Comparison of ENCODE assay signal across 1 cellular context in the genomic region with DNA sequence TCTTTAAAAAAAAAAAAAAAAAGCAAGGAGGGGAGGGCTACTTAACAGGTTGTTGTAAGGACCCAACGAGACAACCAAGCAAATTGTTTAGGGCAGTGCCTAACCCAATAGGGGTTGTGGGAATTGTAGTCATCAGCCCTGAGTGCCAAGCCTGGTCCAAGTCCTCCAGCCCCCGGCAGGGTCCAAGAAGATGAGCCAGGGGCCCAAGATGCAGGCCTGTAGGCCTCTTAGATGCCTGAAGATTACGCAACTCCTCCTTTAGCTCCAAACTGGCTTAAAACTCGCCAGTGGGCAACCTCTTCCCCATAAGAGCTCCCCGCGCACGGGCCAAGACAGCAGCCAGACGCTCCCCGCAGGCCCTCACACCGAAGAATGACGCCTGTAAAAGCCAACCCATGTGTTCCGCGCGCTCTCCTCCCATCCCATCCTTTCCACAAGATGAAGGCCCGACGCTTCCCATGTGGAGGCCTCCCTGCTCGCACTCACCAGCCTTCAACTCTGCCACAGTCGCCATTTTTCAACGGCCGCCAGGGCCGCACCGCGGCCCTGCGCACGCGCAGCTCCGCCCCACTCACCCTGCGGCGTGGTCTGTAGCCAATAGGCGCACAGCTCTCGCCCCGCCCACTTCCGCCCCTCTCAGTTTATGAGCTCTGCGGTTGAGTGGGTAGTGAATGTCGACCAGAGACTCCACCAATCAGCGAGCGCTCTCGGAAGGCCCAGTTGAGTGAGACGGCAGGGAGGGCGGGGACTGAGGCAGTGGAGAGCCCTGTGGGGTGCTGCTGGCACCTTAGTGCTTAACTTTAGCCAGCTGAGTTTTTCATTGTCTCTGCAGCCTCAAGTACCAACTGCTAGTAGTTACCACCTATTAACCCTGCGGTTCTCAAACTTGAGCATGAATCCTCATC.
TF ChIP-seq lines count a peak whose summit lies in the region.

TSS of gene CEP20 (minus strand) at position 532 of the 905 bp plus-strand sequence. CDS start at position 514, 18 bp downstream.

TF ChIP-seq in K562, 482 proteins besides CTCF, POLR2A, EP300 and RAD21 (continued from another document and continues in another):
- no peak for TF ChIP-seq DMBX1 (CRISPR knock-in tag; IDR thresholded peaks at IDR 0.05; ENCODE audit: borderline replicate concordance)
- TF ChIP-seq LEF1 (IDR thresholded peaks at IDR 0.05), result no peak
- TF ChIP-seq DIDO1 (tag; IDR thresholded peaks at IDR 0.05; ENCODE audit: low read depth), result no peak
- TF ChIP-seq RBM34 (IDR thresholded peaks at IDR 0.05; ENCODE audit: borderline replicate concordance, insufficient read depth, low read length), result no peak
- TF ChIP-seq, protein P1, sequence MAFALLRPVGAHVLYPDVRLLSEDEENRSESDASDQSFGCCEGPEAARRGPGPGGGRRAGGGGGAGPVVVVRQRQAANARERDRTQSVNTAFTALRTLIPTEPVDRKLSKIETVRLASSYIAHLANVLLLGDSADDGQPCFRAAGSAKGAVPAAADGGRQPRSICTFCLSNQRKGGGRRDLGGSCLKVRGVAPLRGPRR (CRISPR knock-in tag; IDR thresholded peaks at IDR 0.05), result no peak
- TF ChIP-seq PTTG1 (tag; IDR thresholded peaks at IDR 0.05; ENCODE audit: low read depth), result no peak
- no peak for TF ChIP-seq ZFP1 (CRISPR knock-in tag; IDR thresholded peaks at IDR 0.05)
- no peak for TF ChIP-seq PCBP1 (IDR thresholded peaks at IDR 0.05; ENCODE audit: low read depth, low read length, poor library complexity, severe bottlenecking)
- TF ChIP-seq ZNF551 (CRISPR knock-in tag; IDR thresholded peaks at IDR 0.05), result no peak
- TF ChIP-seq ZSCAN32 (CRISPR knock-in tag; IDR thresholded peaks at IDR 0.05), result no peak
- TF ChIP-seq, protein P2, sequence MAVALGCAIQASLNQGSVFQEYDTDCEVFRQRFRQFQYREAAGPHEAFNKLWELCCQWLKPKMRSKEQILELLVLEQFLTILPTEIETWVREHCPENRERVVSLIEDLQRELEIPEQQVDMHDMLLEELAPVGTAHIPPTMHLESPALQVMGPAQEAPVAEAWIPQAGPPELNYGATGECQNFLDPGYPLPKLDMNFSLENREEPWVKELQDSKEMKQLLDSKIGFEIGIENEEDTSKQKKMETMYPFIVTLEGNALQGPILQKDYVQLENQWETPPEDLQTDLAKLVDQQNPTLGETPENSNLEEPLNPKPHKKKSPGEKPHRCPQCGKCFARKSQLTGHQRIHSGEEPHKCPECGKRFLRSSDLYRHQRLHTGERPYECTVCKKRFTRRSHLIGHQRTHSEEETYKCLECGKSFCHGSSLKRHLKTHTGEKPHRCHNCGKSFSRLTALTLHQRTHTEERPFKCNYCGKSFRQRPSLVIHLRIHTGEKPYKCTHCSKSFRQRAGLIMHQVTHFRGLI (CRISPR knock-in tag; IDR thresholded peaks at IDR 0.05), result no peak
- TF ChIP-seq, protein P3, sequence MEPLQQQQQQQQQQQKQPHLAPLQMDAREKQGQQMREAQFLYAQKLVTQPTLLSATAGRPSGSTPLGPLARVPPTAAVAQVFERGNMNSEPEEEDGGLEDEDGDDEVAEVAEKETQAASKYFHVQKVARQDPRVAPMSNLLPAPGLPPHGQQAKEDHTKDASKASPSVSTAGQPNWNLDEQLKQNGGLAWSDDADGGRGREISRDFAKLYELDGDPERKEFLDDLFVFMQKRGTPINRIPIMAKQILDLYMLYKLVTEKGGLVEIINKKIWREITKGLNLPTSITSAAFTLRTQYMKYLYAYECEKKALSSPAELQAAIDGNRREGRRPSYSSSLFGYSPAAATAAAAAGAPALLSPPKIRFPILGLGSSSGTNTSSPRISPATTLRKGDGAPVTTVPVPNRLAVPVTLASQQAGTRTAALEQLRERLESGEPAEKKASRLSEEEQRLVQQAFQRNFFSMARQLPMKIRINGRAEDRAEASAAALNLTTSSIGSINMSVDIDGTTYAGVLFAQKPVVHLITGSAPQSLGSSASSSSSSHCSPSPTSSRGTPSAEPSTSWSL (CRISPR knock-in tag; IDR thresholded peaks at IDR 0.05; ENCODE audit: borderline replicate concordance), result no peak
- no peak for TF ChIP-seq TCF3 (CRISPR knock-in tag; IDR thresholded peaks at IDR 0.05)
- no peak for TF ChIP-seq RNF219 (CRISPR knock-in tag; IDR thresholded peaks at IDR 0.05)
- TF ChIP-seq NCOA2 (IDR thresholded peaks at IDR 0.05; ENCODE audit: partially characterized antibody in 2 of 2), result no peak
- TF ChIP-seq, protein P4, sequence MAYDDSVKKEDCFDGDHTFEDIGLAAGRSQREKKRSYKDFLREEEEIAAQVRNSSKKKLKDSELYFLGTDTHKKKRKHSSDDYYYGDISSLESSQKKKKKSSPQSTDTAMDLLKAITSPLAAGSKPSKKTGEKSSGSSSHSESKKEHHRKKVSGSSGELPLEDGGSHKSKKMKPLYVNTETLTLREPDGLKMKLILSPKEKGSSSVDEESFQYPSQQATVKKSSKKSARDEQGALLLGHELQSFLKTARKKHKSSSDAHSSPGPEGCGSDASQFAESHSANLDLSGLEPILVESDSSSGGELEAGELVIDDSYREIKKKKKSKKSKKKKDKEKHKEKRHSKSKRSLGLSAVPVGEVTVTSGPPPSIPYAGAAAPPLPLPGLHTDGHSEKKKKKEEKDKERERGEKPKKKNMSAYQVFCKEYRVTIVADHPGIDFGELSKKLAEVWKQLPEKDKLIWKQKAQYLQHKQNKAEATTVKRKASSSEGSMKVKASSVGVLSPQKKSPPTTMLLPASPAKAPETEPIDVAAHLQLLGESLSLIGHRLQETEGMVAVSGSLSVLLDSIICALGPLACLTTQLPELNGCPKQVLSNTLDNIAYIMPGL (CRISPR knock-in tag; IDR thresholded peaks at IDR 0.05), result no peak
- TF ChIP-seq MECOM (CRISPR knock-in tag; IDR thresholded peaks at IDR 0.05), result no peak
- TF ChIP-seq, protein P5, sequence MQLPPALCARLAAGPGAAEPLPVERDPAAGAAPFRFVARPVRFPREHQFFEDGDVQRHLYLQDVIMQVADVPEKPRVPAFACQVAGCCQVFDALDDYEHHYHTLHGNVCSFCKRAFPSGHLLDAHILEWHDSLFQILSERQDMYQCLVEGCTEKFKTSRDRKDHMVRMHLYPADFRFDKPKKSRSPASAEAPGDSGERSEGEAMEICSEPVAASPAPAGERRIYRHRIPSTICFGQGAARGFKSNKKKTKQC (CRISPR knock-in tag; IDR thresholded peaks at IDR 0.05), result no peak
- peak; percentile 20; the same call in 1 of the 2 replicates for TF ChIP-seq CEBPZ (IDR thresholded peaks at IDR 0.05; ENCODE audit: borderline replicate concordance, low read depth, low read length)
- TF ChIP-seq SIN3B (IDR thresholded peaks at IDR 0.05; ENCODE audit: low read depth), result peak; percentile 89
- TF ChIP-seq, protein P6, sequence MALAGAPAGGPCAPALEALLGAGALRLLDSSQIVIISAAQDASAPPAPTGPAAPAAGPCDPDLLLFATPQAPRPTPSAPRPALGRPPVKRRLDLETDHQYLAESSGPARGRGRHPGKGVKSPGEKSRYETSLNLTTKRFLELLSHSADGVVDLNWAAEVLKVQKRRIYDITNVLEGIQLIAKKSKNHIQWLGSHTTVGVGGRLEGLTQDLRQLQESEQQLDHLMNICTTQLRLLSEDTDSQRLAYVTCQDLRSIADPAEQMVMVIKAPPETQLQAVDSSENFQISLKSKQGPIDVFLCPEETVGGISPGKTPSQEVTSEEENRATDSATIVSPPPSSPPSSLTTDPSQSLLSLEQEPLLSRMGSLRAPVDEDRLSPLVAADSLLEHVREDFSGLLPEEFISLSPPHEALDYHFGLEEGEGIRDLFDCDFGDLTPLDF (CRISPR knock-in tag; IDR thresholded peaks at IDR 0.05), result peak; percentile 31; the same call in 1 of the 2 replicates
- peak; percentile 96 for TF ChIP-seq POLR2G (IDR thresholded peaks at IDR 0.05; ENCODE audit: low read depth, low read length)
- no peak for TF ChIP-seq KLF16 (IDR thresholded peaks at IDR 0.05)
- TF ChIP-seq ZNF584 (CRISPR knock-in tag; IDR thresholded peaks at IDR 0.05; ENCODE audit: low read depth), result no peak
- no peak for TF ChIP-seq ZNF175 (CRISPR knock-in tag; IDR thresholded peaks at IDR 0.05; ENCODE audit: low read depth)
- no peak for TF ChIP-seq ZNF407 (IDR thresholded peaks at IDR 0.05; ENCODE audit: low read depth)
- TF ChIP-seq XRCC4 (IDR thresholded peaks at IDR 0.05; ENCODE audit: extremely low read depth, insufficient read depth, insufficient read length), result no peak
- TF ChIP-seq ZNF347 (CRISPR knock-in tag; IDR thresholded peaks at IDR 0.05; ENCODE audit: low read depth), result no peak
- peak; percentile 81 for TF ChIP-seq GABPA (tag; conservative IDR thresholded peaks at IDR 0.05; ENCODE audit: low read depth)
- no peak for TF ChIP-seq ZFP30 (CRISPR knock-in tag; IDR thresholded peaks at IDR 0.05; ENCODE audit: borderline replicate concordance)
- TF ChIP-seq TEAD2 (tag; IDR thresholded peaks at IDR 0.05), result no peak
- no peak for TF ChIP-seq ZNF184 (CRISPR knock-in tag; IDR thresholded peaks at IDR 0.05)
